8 cellular contexts compared by ENCODE assay signal in genomic region chr4:40057540-40058091, GRCh38. TPM values are rescaled to one million over a fixed set of nuclear protein-coding genes. Genes with fewer than 3 reads are reported as not detected.
A peak's percentile ranks its signal among the peaks of the same experiment; 100 is the strongest.
DNase-seq lines count a peak whose midpoint lies in the region; ATAC-seq and TF ChIP-seq lines count a peak whose summit lies in the region.

No MANE protein-coding gene starts in this region.

- peaks cover 0 to 4% of the 10 kb centered on the region in 2 donors for H3K36me3 Mint-ChIP-seq in naive B cell

- ATAC-seq in GM21723 (IDR thresholded peaks at IDR 0.05; ENCODE audit: unreplicated experiment) (peak; percentile 72), naive B cell (ENCODE audit: low read depth in 2 of 2) (peak; percentile 61 to 63)

- DNase-seq in DMS79 treated with DMSO at 0.1 percent for 48 hours (lab: John Stamatoyannopoulos, UW) (peak; percentile 69), KBM-7 (peak; percentile 89), activated T-helper 1 cell treated with Interleukin-2 at 50 U/mL for 16 hours (ENCODE audit: low read depth) (peak; percentile 35), fibroblast of gingiva (ENCODE audit: low read depth) (peak; percentile 96), naive B cell (peak; percentile 72)
- DNase-seq in stimulated activated naive CD4-positive, alpha-beta T cell treated with Interleukin-2 at 50 U/mL for 16 hours (lab: John Stamatoyannopoulos, UW): peak; percentile 54

- in situ Hi-C loops in KBM-7 (cut with MboI; ENCODE audit: low pct_unique_long_range_greater_than_20kb, low sequenced_read_pairs): no loop called here

- no peaks in the 10 kb centered on the region for H3K27me3 Mint-ChIP-seq in naive B cell

- H3K4me1 Mint-ChIP-seq in naive B cell: peaks cover 26 to 33% (median 28%) of the 10 kb centered on the region in 3 donors

- H3K4me3 Mint-ChIP-seq in naive B cell: peak overlapping the region; percentile 92 to 98 (median 94)

- no peaks in the 10 kb centered on the region for H3K9me3 Mint-ChIP-seq in naive B cell

- peak overlapping the region; percentile 92 to 97 (median 96) for H3K27ac Mint-ChIP-seq in naive B cell

TF ChIP-seq in PFSK-1, 5 proteins besides CTCF, POLR2A, EP300 and RAD21:
- TF ChIP-seq FOXP2 (optimal IDR thresholded peaks at IDR 0.05; ENCODE audit: borderline replicate concordance, extremely low read depth, extremely low read length, insufficient read depth): no peak
- TF ChIP-seq POLR2AphosphoS5 (IDR thresholded peaks at IDR 0.05; ENCODE audit: low read depth, low read length): peak; percentile 43; the same call in 1 of the 2 replicates

RNA-seq across cellular contexts. Expression of gene N4BP2, which starts 1.0 kb away (rescaled TPM):
- 0.85 TPM for polyA plus RNA-seq in PFSK-1 (2012; ENCODE audit: insufficient read length, low read depth)
- 1 to 10 TPM; 1.7 to 7.8 (median 5.9) TPM for polyA plus RNA-seq in naive B cell (ENCODE audit: low read depth in 6 of 6)

Comparison
In these comparisons a context has a peak if more than half of its experiments do, and no peak if none do; other contexts are left out.
1. Peak in every context shown above with its lines: DNase-seq and ATAC-seq.
2. DNase-seq: peak in every context shown above with its lines; median percentile 96 in fibroblast of gingiva; 89 in KBM-7; 72 in naive B cell; 69 in DMS79 treated with DMSO at 0.1 percent for 48 hours; 54 in stimulated activated naive CD4-positive, alpha-beta T cell treated with Interleukin-2 at 50 U/mL for 16 hours; 35 in activated T-helper 1 cell treated with Interleukin-2 at 50 U/mL for 16 hours.